Comparison of ENCODE assay signal across 19 cellular contexts in the genomic region with DNA sequence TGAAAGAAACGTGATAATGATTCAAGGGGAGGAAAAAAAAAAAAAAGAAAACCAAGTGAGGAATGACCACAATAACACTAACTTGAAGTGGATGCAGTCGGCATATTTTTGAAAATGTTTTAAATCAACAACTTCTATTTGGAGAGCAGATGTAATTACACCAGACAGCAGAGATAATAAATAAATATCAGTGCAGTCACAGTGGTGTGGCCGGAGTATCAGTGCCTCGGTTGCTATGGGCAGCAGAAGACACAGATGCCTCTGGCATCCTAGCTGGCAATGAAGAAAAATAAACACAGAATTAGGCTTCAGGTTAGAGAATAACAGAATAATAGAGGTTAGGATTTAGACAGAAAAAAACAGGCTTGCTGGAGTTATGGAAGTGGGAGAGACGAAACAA.
DNase-seq lines count a peak whose midpoint lies in the region; ATAC-seq and TF ChIP-seq lines count a peak whose summit lies in the region.
"Had no signal": no experiment of that assay in that cellular context is flagged by ENCODE, and none has a peak within 500 bp of the region (broad histone marks: within the 10 kb centered on the region; RNA-seq: fewer than 3 reads in every experiment).

No MANE protein-coding gene starts in this region.

- ATAC-seq in activated T-cell treated with anti-CD3 and anti-CD28 coated beads, Interleukin-2, amount 50 U/mL, for 72 hours (replicated peaks in 1 of 2) = no peak
- no peak for ATAC-seq in IMR-90 (ENCODE audit: low read depth)
- ATAC-seq in psoas muscle = peak in 1 of 4 donors; percentile 34
- ATAC-seq in HG03457 (IDR thresholded peaks at IDR 0.05; ENCODE audit: unreplicated experiment) = no peak

- POLR2A ChIA-PET in IMR-90 (lab: Charles Lee; ENCODE audit: unreplicated experiment) = no interaction called here

- H2BK5ac ChIP-seq in IMR-90 (ENCODE audit: low read depth, low read length, poor library complexity, severe bottlenecking) = no peak overlapping the region

- dilution Hi-C loops in IMR-90 (cut with HindIII; ENCODE audit: low sequenced_read_pairs, unreplicated experiment) = no loop called here

- no peak overlapping the region for H3K4ac ChIP-seq in IMR-90 (ENCODE audit: low read depth, low read length)

- H3K4me1 ChIP-seq in IMR-90 (ENCODE audit: control insufficient read depth, insufficient read depth, low read length) (peaks cover 2% of the 10 kb centered on the region; the same call in 1 of the 2 replicates), psoas muscle (peaks cover 28% of the 10 kb centered on the region)
- H3K4me1 ChIP-seq: Peyer's patch had no signal

- no TSS peak for BruUV-seq in IMR-90 (replicated peaks; lab: Mats Ljungman, UMichigan)

- H4K20me1 ChIP-seq in IMR-90 (ENCODE audit: insufficient read depth, low read length) = no peaks in the 10 kb centered on the region

- TF ChIP-seq CTCF in IMR-90 (conservative IDR thresholded peaks at IDR 0.05; ENCODE audit: low read depth, low read length) (no peak), endothelial cell (IDR thresholded peaks at IDR 0.05; ENCODE audit: unreplicated experiment) (no peak), psoas muscle (IDR thresholded peaks at IDR 0.05) (no peak)

- CTCF ChIA-PET in IMR-90 (lab: Yijun Ruan, JAX) = no interaction called here

- peak overlapping the region; percentile 25 for H3K27ac Mint-ChIP-seq in activated T-cell treated with anti-CD3 and anti-CD28 coated beads, Interleukin-2, amount 50 U/mL, for 72 hours
- no peak overlapping the region for H3K27ac Mint-ChIP-seq in activated T-cell treated with anti-CD3 and anti-CD28 coated beads, Interleukin-2, amount 50 U/mL, for 24 hours
- peak overlapping the region; percentile 11 for H3K27ac Mint-ChIP-seq in endothelial cell (ENCODE audit: unreplicated experiment)
- H3K27ac Mint-ChIP-seq: CD4-positive, alpha-beta memory T cell had no signal

- no peaks in the 10 kb centered on the region for H3K9me3 Mint-ChIP-seq in activated T-cell treated with anti-CD3 and anti-CD28 coated beads, Interleukin-2, amount 50 U/mL, for 72 hours
- no peaks in the 10 kb centered on the region for H3K9me3 Mint-ChIP-seq in activated T-cell treated with anti-CD3 and anti-CD28 coated beads, Interleukin-2, amount 50 U/mL, for 24 hours
- no peaks in the 10 kb centered on the region for H3K9me3 Mint-ChIP-seq in endothelial cell (ENCODE audit: unreplicated experiment)

- H3K18ac ChIP-seq in IMR-90 (ENCODE audit: low read depth, low read length) = no peak overlapping the region; the same call in 1 of the 2 replicates

- no peak overlapping the region for H3K14ac ChIP-seq in IMR-90 (replicated peaks; ENCODE audit: low read depth, low read length)

- H4K5ac ChIP-seq in IMR-90 (ENCODE audit: low read depth, low read length) = peak overlapping the region; percentile 29; the same call in 1 of the 2 replicates

- no peaks in the 10 kb centered on the region for H3K27me3 ChIP-seq in IMR-90 (ENCODE audit: control insufficient read depth, insufficient read depth, low read length)
- no peaks in the 10 kb centered on the region for H3K27me3 ChIP-seq in psoas muscle (ENCODE audit: insufficient read depth in 3 of 3, low read length in 2 of 3)
- H3K27me3 ChIP-seq: Peyer's patch had no signal

- no peak overlapping the region for H2AFZ ChIP-seq in IMR-90 (replicated peaks; ENCODE audit: low read length, poor library complexity)

- no peak overlapping the region for H2BK20ac ChIP-seq in IMR-90 (ENCODE audit: low read depth, low read length)

- H3K4me3 ChIP-seq in IMR-90 (ENCODE audit: insufficient read depth, low read depth, low read length) (no peak overlapping the region), psoas muscle (peak overlapping the region; percentile 23)
- H3K4me3 ChIP-seq: Peyer's patch had no signal

- H3K56ac ChIP-seq in IMR-90 (ENCODE audit: extremely low read depth, insufficient read depth, low read length) = no peak overlapping the region

- TF ChIP-seq RAD21 in IMR-90 (IDR thresholded peaks at IDR 0.05; ENCODE audit: low read length) = no peak

- H3K27ac ChIP-seq in IMR-90 (ENCODE audit: insufficient read depth, low read length) (no peak overlapping the region), psoas muscle (peak overlapping the region; percentile 6)
- H3K27ac ChIP-seq: KMS-11, Peyer's patch had no signal

- H2AK9ac ChIP-seq in IMR-90 (replicated peaks; ENCODE audit: low read depth, low read length, poor library complexity) = no peak overlapping the region

- H3K9ac ChIP-seq in IMR-90 (ENCODE audit: low read depth, low read length) = no peak overlapping the region
- H3K9ac ChIP-seq: KMS-11 had no signal

- intact Hi-C loops in IMR-90 (cut with micrococcal nuclease) (no loop called here), psoas muscle (cut with DNase I) (no loop called here)

- H2BK120ac ChIP-seq in IMR-90 (ENCODE audit: low read depth, low read length) = no peak overlapping the region; the same call in 1 of the 2 replicates

- H2AK5ac ChIP-seq in IMR-90 (ENCODE audit: low read depth, low read length) = no peak overlapping the region

- H3K4me3 Mint-ChIP-seq in activated T-cell treated with anti-CD3 and anti-CD28 coated beads, Interleukin-2, amount 50 U/mL, for 72 hours = no peak overlapping the region
- no peak overlapping the region for H3K4me3 Mint-ChIP-seq in activated T-cell treated with anti-CD3 and anti-CD28 coated beads, Interleukin-2, amount 50 U/mL, for 24 hours
- no peak overlapping the region for H3K4me3 Mint-ChIP-seq in endothelial cell (ENCODE audit: unreplicated experiment)
- H3K4me3 Mint-ChIP-seq: CD4-positive, alpha-beta memory T cell had no signal

- H3K36me3 ChIP-seq in IMR-90 (ENCODE audit: control insufficient read depth, insufficient read depth, low read length) (no peaks in the 10 kb centered on the region), psoas muscle (ENCODE audit: insufficient read depth in 1 of 2, low read depth in 1 of 2) (no peaks in the 10 kb centered on the region)
- H3K36me3 ChIP-seq: Peyer's patch had no signal

- no peaks in the 10 kb centered on the region for H3K79me1 ChIP-seq in IMR-90 (ENCODE audit: low read depth in 1 of 2, low read length in 2 of 2)

- no peak for DNase-seq in activated T-cell treated with anti-CD3 and anti-CD28 coated beads, Interleukin-2, amount 50 U/mL, for 72 hours
- no peak for DNase-seq in activated T-cell treated with anti-CD3 and anti-CD28 coated beads, Interleukin-2, amount 50 U/mL, for 24 hours
- no peak for DNase-seq in IMR-90
- no peak for DNase-seq in endothelial cell (ENCODE audit: low spot score)
- DNase-seq in psoas muscle = no peak
- DNase-seq in hypothalamus (lab: John Stamatoyannopoulos, UW) = no peak
- DNase-seq in NCI-H2171 treated with DMSO at 0.1 percent for 48 hours (lab: John Stamatoyannopoulos, UW) = no peak
- DNase-seq: CD4-positive, alpha-beta memory T cell; DMS 273 treated with DMSO at 0.1 percent for 48 hours; EL; H7; MM.1S; NCI-H1105; NCI-H345; NCI-H748 treated with DMSO at 0.1 percent for 48 hours; Peyer's patch; SHP77 treated with DMSO at 0.1 percent for 48 hours had no signal

- H4K8ac ChIP-seq in IMR-90 (ENCODE audit: low read depth in 2 of 2, low read length in 2 of 2) = no peak overlapping the region

- H3K27me3 Mint-ChIP-seq in activated T-cell treated with anti-CD3 and anti-CD28 coated beads, Interleukin-2, amount 50 U/mL, for 72 hours (ENCODE audit: low read depth) = no peaks in the 10 kb centered on the region
- H3K27me3 Mint-ChIP-seq in activated T-cell treated with anti-CD3 and anti-CD28 coated beads, Interleukin-2, amount 50 U/mL, for 24 hours = no peaks in the 10 kb centered on the region
- no peaks in the 10 kb centered on the region for H3K27me3 Mint-ChIP-seq in endothelial cell (ENCODE audit: unreplicated experiment)
- H3K27me3 Mint-ChIP-seq: CD4-positive, alpha-beta memory T cell had no signal

- no peak overlapping the region for H2BK15ac ChIP-seq in IMR-90 (ENCODE audit: low read depth, low read length)

- no peaks in the 10 kb centered on the region for H3K4me1 Mint-ChIP-seq in activated T-cell treated with anti-CD3 and anti-CD28 coated beads, Interleukin-2, amount 50 U/mL, for 72 hours (ENCODE audit: low read depth)
- no peaks in the 10 kb centered on the region for H3K4me1 Mint-ChIP-seq in activated T-cell treated with anti-CD3 and anti-CD28 coated beads, Interleukin-2, amount 50 U/mL, for 24 hours (ENCODE audit: low read depth)
- H3K4me1 Mint-ChIP-seq in endothelial cell (ENCODE audit: unreplicated experiment) = peaks cover 37% of the 10 kb centered on the region
- H3K4me1 Mint-ChIP-seq: CD4-positive, alpha-beta memory T cell had no signal

- H3K23ac ChIP-seq in IMR-90 (ENCODE audit: low read depth, low read length) = no peak overlapping the region

- TF ChIP-seq POLR2A in IMR-90 (IDR thresholded peaks at IDR 0.05; ENCODE audit: low read depth, low read length) = no peak

- no peak overlapping the region for H4K91ac ChIP-seq in IMR-90 (ENCODE audit: insufficient read depth, low read depth, low read length)

- H3K36me3 Mint-ChIP-seq in activated T-cell treated with anti-CD3 and anti-CD28 coated beads, Interleukin-2, amount 50 U/mL, for 72 hours (ENCODE audit: insufficient read depth in 2 of 2) = no peaks in the 10 kb centered on the region
- H3K36me3 Mint-ChIP-seq in activated T-cell treated with anti-CD3 and anti-CD28 coated beads, Interleukin-2, amount 50 U/mL, for 24 hours (ENCODE audit: low read depth) = no peaks in the 10 kb centered on the region
- H3K36me3 Mint-ChIP-seq in endothelial cell (ENCODE audit: low read depth, unreplicated experiment) = no peaks in the 10 kb centered on the region
- H3K36me3 Mint-ChIP-seq: CD4-positive, alpha-beta memory T cell had no signal

- no peak overlapping the region for H3K4me2 ChIP-seq in IMR-90 (ENCODE audit: low read depth, low read length)
- H3K4me2 ChIP-seq: KMS-11 had no signal

- in situ Hi-C loops in IMR-90 (cut with MboI; ENCODE audit: low sequenced_read_pairs) = no loop called here

- H3K9me1 ChIP-seq in IMR-90 (ENCODE audit: insufficient read depth, low read length) = 0 out of 2 replicates have a peak, but pooled peaks cover 5% of the 10 kb centered on the region

- H3K9me3 ChIP-seq in IMR-90 (ENCODE audit: control insufficient read depth, insufficient read depth, low read length) (no peaks in the 10 kb centered on the region), psoas muscle (no peaks in the 10 kb centered on the region)
- H3K9me3 ChIP-seq: Peyer's patch had no signal

- WGBS in IMR-90 (ENCODE audit: extremely low coverage in 2 of 2, insufficient read length in 1 of 2), 2 experiments = no CpG with 5 or more reads among the region's 5 CpGs
- 29 to 39% (median 31%) methylated on average over 5 of the region's 5 CpGs for WGBS in psoas muscle, 3 donors

TF ChIP-seq in IMR-90, 13 proteins besides CTCF, POLR2A, EP300 and RAD21:
- no peak for TF ChIP-seq CEBPB (IDR thresholded peaks at IDR 0.05; ENCODE audit: low read depth, low read length)
